13 cellular contexts compared by ENCODE assay signal in the genomic region with DNA sequence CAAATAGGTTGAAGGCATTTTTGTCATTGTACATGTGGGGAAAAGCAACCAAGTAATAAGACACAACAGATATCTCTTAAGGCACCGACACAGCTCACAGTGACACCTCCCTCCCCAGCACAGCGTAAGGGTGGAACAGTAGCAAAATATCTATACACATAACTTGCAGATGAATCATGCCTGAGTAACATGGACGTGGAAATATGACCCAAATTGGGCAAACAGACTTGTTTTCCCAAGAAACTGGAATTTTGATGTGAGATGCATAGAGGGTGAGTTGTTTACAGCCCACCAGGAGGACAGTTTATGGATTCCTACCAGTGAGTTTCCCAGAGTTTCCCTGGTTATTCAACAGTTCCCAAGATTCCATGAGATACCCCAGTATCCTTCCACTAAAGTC. TPM values are rescaled to one million over a fixed set of nuclear protein-coding genes. Genes with fewer than 3 reads are reported as not detected.
A peak's percentile ranks its signal among the peaks of the same experiment; 100 is the strongest.
DNase-seq lines count a peak whose midpoint lies in the region; ATAC-seq lines count a peak whose summit lies in the region.
"Had no signal": no experiment of that assay in that cellular context is flagged by ENCODE, and none has a peak within 500 bp of the region (broad histone marks: within the 10 kb centered on the region; RNA-seq: fewer than 3 reads in every experiment).

No MANE protein-coding gene starts in this region.

- peaks cover 22% of the 10 kb centered on the region for H3F3A ChIP-seq in GM23248 (ENCODE audit: insufficient read depth)

- 0 to 3% methylated on average over 3 of the region's 3 CpGs for WGBS in GM23248 (ENCODE audit: low coverage in 1 of 2, low lambda C conversion rate in 2 of 2, missing lambda C conversion rate in 2 of 2), 2 experiments

- H3K4me1 ChIP-seq in GM23248 (ENCODE audit: insufficient read depth): peaks cover 28% of the 10 kb centered on the region

- H3K4me3 ChIP-seq in GM23248 (peak overlapping the region; percentile 1), skeletal muscle cell (ENCODE audit: low read depth, low read length) (no peak overlapping the region)
- H3K4me3 ChIP-seq: SJCRH30 had no signal

- H3K9ac ChIP-seq in GM23248: 0 out of 2 replicates have a peak overlapping the region, but pooled peaks have one; percentile 2

- in situ Hi-C loops in GM23248 (cut with MboI): no loop called here

- ATAC-seq in activated CD4-positive, CD25-positive, alpha-beta regulatory T cell treated with anti-CD3 and anti-CD28 coated beads, Interleukin-2, amount 50 U/mL, for 24 hours: no peak
- ATAC-seq: activated CD4-positive, alpha-beta T cell treated with anti-CD3 and anti-CD28 coated beads for 36 hours had no signal

- no peaks in the 10 kb centered on the region for H3K36me3 ChIP-seq in GM23248 (ENCODE audit: low read depth)
- H3K36me3 ChIP-seq: SJCRH30 had no signal

- peak; percentile 94 for DNase-seq in GM23248
- peak; percentile 87 for DNase-seq in RPMI7951 (ENCODE audit: low read depth)
- DNase-seq in epithelial cell of prostate (ENCODE audit: low read depth, low spot score): peak; percentile 16
- peak; percentile 81 for DNase-seq in skeletal muscle cell (ENCODE audit: low read depth)
- no peak for DNase-seq in iPS-NIHi11 (ENCODE audit: low spot score)
- no peak for DNase-seq in activated T-cell treated with anti-CD3 and anti-CD28 coated beads, Interleukin-2, amount 50 U/mL, for 1 hour
- DNase-seq in DMS53 (lab: John Stamatoyannopoulos, UW): no peak
- DNase-seq: activated CD4-positive, alpha-beta T cell treated with anti-CD3 and anti-CD28 coated beads for 36 hours; activated effector memory CD4-positive, alpha-beta T cell treated with Interleukin-2 at 50 U/mL for 16 hours; head of caudate nucleus; mesendoderm; SJCRH30 had no signal

- peak overlapping the region; percentile 24 for H3K4me2 ChIP-seq in GM23248 (ENCODE audit: unreplicated experiment)

- no peaks in the 10 kb centered on the region for H3K27me3 ChIP-seq in GM23248 (replicated peaks; ENCODE audit: insufficient read depth)
- H3K27me3 ChIP-seq: SJCRH30 had no signal

- no peaks in the 10 kb centered on the region for H3K9me3 ChIP-seq in GM23248 (ENCODE audit: low read depth)
- H3K9me3 ChIP-seq: SJCRH30 had no signal

- H3K9me2 ChIP-seq in GM23248 (ENCODE audit: insufficient read depth): no peaks in the 10 kb centered on the region; the same call in 1 of the 2 replicates

- H2AFZ ChIP-seq in GM23248: peak overlapping the region; percentile 12; the same call in 1 of the 2 replicates

- no peaks in the 10 kb centered on the region for H4K20me1 ChIP-seq in GM23248 (ENCODE audit: insufficient read depth)

- H3K27ac ChIP-seq in GM23248 (peak overlapping the region; percentile 67), epithelial cell of prostate (peak overlapping the region; percentile 79)
- H3K27ac ChIP-seq: SJCRH30 had no signal

- H3K79me2 ChIP-seq in GM23248 (ENCODE audit: insufficient read depth): peaks cover 11% of the 10 kb centered on the region

RNA-seq across cellular contexts. Expression of a gene that starts 7.3 kb away (rescaled TPM):
- total RNA-seq in GM23248 (2014; rRNA removed; shearing (Covaris generic)): 49.2 and 68.8 TPM in 2 replicates
- polyA plus RNA-seq in GM23248 (2016; fragmentation: Nextera tagmentation; extraction: Ambion mirVana): 51.0 and 54.5 TPM in 2 replicates
- total RNA-seq in RPMI7951 (2014; rRNA removed; shearing (Covaris generic)): 63.0 and 69.7 TPM in 2 replicates

Comparison
In these comparisons a context has a peak if more than half of its experiments do, and no peak if none do; other contexts are left out.
1. DNase-seq: peak in GM23248 (single experiment), RPMI7951 (single experiment), epithelial cell of prostate (single experiment) and skeletal muscle cell (single experiment); none in iPS-NIHi11 (single experiment), activated T-cell treated with anti-CD3 and anti-CD28 coated beads, Interleukin-2, amount 50 U/mL, for 1 hour (single experiment) and DMS53 (single experiment).